12 cellular contexts compared by ENCODE assay signal in the genomic region with DNA sequence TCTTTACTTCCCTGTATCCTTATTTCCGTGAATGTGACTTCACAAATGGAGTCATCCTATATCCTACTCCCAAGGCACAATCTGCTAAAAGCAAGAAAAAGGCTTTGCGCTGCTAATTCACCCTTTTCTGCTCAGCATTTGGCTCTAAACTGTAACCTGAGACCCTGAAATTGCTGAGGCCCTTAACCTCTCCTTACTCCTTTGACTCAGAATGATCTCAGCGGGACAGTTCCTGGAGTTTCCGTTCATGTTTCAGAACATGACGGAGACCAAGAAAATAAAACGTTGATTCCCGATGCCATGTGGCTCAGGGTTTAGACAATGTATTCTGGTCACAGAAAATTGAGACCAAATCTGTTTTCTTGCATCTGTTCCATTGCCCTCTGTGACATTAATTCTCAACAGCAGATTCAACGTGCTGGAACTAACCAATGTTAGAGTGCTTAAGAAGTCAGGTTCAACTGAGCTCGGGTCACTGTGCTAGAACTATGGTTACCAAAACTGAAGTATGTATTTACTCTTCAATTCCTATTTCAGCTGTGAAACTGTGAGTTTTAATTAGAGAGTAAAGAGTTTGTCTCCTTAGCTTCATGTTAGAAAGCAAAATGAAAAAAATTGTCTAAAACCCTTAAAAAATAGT. TPM values are rescaled to one million over a fixed set of nuclear protein-coding genes. Genes with fewer than 3 reads are reported as not detected.
DNase-seq lines count a peak whose midpoint lies in the region; FAIRE-seq and TF ChIP-seq lines count a peak whose summit lies in the region.
"Had no signal": no experiment of that assay in that cellular context is flagged by ENCODE, and none has a peak within 500 bp of the region (broad histone marks: within the 10 kb centered on the region; RNA-seq: fewer than 3 reads in every experiment).

No MANE protein-coding gene starts in this region.

- H3K27me3 Mint-ChIP-seq in MCF 10A (ENCODE audit: insufficient read depth, unreplicated experiment): no peaks in the 10 kb centered on the region

- H3K4me3 Mint-ChIP-seq in MCF 10A (ENCODE audit: unreplicated experiment): no peak overlapping the region
- H3K4me3 Mint-ChIP-seq: naive B cell; stimulated activated naive B cell treated with anti-CD40 and anti-IgM and Interleukin-4, amounts not matched to agents 10 μg/mL and 1 μg/mL and 100 μg/mL, for 72 hours had no signal

- peaks cover 1% of the 10 kb centered on the region for H3K9me3 Mint-ChIP-seq in MCF 10A (ENCODE audit: unreplicated experiment)

- TF ChIP-seq CTCF in MCF 10A (IDR thresholded peaks at IDR 0.05; ENCODE audit: unreplicated experiment) (no peak), breast epithelium (IDR thresholded peaks at IDR 0.05) (no peak)

- TF ChIP-seq POLR2A in breast epithelium (IDR thresholded peaks at IDR 0.05): no peak

- CTCF ChIA-PET in MCF 10A (lab: Yijun Ruan, JAX): interaction anchor here (1.0 kb wide), 1 partner anchor 9 kb away, joined by 6 read pairs; no protein-coding TSS in a partner anchor

- peak; percentile 18 for DNase-seq in MCF 10A (ENCODE audit: unreplicated experiment)
- DNase-seq in breast epithelium (ENCODE audit: low spot score in 2 of 2): no peak
- peak; percentile 37 for DNase-seq in astrocyte of the hippocampus (ENCODE audit: low read depth, low spot score)
- peak; percentile 53 for DNase-seq in iPS-NIHi7 (ENCODE audit: extremely low spot score)
- peak; percentile 34 for DNase-seq in urothelium cell line (ENCODE audit: low spot score)
- no peak for DNase-seq in NCI-H1048 (lab: John Stamatoyannopoulos, UW)
- no peak for DNase-seq in putamen (ENCODE audit: low spot score)
- no peak for DNase-seq in NCI-H1436 treated with DMSO at 0.1 percent for 48 hours (lab: John Stamatoyannopoulos, UW)
- DNase-seq: activated naive CD4-positive, alpha-beta T cell; naive B cell; NCI-H82; stimulated activated naive B cell treated with anti-CD40 and anti-IgM and Interleukin-4, amounts not matched to agents 10 μg/mL and 1 μg/mL and 100 μg/mL, for 72 hours had no signal

- no peak overlapping the region for H3K27ac ChIP-seq in breast epithelium

- no peaks in the 10 kb centered on the region for H3K4me1 Mint-ChIP-seq in MCF 10A (ENCODE audit: insufficient read depth, unreplicated experiment)

- no peaks in the 10 kb centered on the region for H3K27me3 ChIP-seq in breast epithelium

- POLR2A ChIA-PET in MCF 10A (lab: Yijun Ruan, JAX): no interaction called here

- H3K27ac Mint-ChIP-seq in MCF 10A (ENCODE audit: low read depth, unreplicated experiment): no peak overlapping the region
- H3K27ac Mint-ChIP-seq: naive B cell; stimulated activated naive B cell treated with anti-CD40 and anti-IgM and Interleukin-4, amounts not matched to agents 10 μg/mL and 1 μg/mL and 100 μg/mL, for 72 hours had no signal

- H3K36me3 Mint-ChIP-seq in MCF 10A (ENCODE audit: insufficient read depth, unreplicated experiment): no peaks in the 10 kb centered on the region
- H3K36me3 Mint-ChIP-seq: naive B cell; stimulated activated naive B cell treated with anti-CD40 and anti-IgM and Interleukin-4, amounts not matched to agents 10 μg/mL and 1 μg/mL and 100 μg/mL, for 72 hours had no signal

- H3K4me1 ChIP-seq in breast epithelium: no peaks in the 10 kb centered on the region

- H3K9me3 ChIP-seq in breast epithelium: no peaks in the 10 kb centered on the region

- intact Hi-C loops in MCF 10A (cut with micrococcal nuclease): no loop called here
- intact Hi-C loops in breast epithelium (cut with DNase I; ENCODE audit: low total_unique reads): no loop called here

- BruUV-seq in MCF 10A (replicated peaks; lab: Mats Ljungman, UMichigan): no TSS peak

- H3K4me3 ChIP-seq in breast epithelium: no peak overlapping the region

- H3K36me3 ChIP-seq in breast epithelium: no peaks in the 10 kb centered on the region

- no peak for FAIRE-seq in urothelium cell line (lab: Jason Lieb, UNC)

RNA-seq across cellular contexts. Expression of a gene that starts 45.4 kb away (rescaled TPM):
- total RNA-seq in MCF 10A (2022) (not detected in 2 replicates), breast epithelium (1 to 10 TPM in 1 of 3 donors, under 1 TPM in 1, not detected in 1; 0.15 to 1.6 TPM)

Comparison
In these comparisons a context has a peak if more than half of its experiments do, and no peak if none do; other contexts are left out.
1. DNase-seq: peak in MCF 10A (single experiment), astrocyte of the hippocampus (single experiment), iPS-NIHi7 (single experiment) and urothelium cell line (single experiment); none in breast epithelium (0 of 2), NCI-H1048 (single experiment), putamen (single experiment) and NCI-H1436 treated with DMSO at 0.1 percent for 48 hours (single experiment).